ENCODE assay signal across 1 cellular context in the genomic region with DNA sequence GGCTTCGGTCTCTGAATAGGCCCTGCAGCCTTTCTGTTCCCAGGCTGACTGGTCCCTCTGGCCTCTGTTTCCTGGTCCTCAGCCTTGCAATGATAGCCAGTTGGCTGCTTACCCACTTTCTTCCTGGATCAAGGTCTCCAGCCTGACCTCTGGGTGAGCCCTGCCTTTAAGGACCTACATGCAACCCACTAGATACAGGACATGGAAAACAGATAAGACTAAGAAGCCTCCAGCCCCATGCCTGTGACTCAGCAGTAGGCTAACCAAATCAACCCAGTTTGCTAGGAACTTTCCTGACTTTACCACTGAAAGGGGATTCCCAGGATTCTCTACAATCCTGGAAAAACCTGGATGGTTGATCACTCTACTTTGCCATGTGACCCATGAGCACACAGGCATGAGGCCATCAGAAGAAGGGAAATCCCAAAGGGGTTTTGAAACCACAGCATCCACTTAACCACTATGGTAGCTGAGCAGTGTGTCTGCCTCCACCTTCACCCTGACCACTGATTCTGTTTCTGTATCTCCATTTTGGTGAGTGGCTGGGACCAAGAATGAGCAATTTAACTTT.
TF ChIP-seq lines count a peak whose summit lies in the region.

No MANE protein-coding gene starts in this region.

TF ChIP-seq in K562, 482 proteins besides CTCF, POLR2A, EP300 and RAD21 (continued from another document and continues in another):
- TF ChIP-seq, protein P1, sequence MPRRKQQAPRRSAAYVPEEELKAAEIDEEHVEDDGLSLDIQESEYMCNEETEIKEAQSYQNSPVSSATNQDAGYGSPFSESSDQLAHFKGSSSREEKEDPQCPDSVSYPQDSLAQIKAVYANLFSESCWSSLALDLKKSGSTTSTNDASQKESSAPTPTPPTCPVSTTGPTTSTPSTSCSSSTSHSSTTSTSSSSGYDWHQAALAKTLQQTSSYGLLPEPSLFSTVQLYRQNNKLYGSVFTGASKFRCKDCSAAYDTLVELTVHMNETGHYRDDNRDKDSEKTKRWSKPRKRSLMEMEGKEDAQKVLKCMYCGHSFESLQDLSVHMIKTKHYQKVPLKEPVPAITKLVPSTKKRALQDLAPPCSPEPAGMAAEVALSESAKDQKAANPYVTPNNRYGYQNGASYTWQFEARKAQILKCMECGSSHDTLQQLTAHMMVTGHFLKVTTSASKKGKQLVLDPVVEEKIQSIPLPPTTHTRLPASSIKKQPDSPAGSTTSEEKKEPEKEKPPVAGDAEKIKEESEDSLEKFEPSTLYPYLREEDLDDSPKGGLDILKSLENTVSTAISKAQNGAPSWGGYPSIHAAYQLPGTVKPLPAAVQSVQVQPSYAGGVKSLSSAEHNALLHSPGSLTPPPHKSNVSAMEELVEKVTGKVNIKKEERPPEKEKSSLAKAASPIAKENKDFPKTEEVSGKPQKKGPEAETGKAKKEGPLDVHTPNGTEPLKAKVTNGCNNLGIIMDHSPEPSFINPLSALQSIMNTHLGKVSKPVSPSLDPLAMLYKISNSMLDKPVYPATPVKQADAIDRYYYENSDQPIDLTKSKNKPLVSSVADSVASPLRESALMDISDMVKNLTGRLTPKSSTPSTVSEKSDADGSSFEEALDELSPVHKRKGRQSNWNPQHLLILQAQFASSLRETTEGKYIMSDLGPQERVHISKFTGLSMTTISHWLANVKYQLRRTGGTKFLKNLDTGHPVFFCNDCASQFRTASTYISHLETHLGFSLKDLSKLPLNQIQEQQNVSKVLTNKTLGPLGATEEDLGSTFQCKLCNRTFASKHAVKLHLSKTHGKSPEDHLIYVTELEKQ (CRISPR knock-in tag; IDR thresholded peaks at IDR 0.05) = no peak
- TF ChIP-seq ZNF174 (CRISPR knock-in tag; IDR thresholded peaks at IDR 0.05) = no peak
- TF ChIP-seq, protein P2, sequence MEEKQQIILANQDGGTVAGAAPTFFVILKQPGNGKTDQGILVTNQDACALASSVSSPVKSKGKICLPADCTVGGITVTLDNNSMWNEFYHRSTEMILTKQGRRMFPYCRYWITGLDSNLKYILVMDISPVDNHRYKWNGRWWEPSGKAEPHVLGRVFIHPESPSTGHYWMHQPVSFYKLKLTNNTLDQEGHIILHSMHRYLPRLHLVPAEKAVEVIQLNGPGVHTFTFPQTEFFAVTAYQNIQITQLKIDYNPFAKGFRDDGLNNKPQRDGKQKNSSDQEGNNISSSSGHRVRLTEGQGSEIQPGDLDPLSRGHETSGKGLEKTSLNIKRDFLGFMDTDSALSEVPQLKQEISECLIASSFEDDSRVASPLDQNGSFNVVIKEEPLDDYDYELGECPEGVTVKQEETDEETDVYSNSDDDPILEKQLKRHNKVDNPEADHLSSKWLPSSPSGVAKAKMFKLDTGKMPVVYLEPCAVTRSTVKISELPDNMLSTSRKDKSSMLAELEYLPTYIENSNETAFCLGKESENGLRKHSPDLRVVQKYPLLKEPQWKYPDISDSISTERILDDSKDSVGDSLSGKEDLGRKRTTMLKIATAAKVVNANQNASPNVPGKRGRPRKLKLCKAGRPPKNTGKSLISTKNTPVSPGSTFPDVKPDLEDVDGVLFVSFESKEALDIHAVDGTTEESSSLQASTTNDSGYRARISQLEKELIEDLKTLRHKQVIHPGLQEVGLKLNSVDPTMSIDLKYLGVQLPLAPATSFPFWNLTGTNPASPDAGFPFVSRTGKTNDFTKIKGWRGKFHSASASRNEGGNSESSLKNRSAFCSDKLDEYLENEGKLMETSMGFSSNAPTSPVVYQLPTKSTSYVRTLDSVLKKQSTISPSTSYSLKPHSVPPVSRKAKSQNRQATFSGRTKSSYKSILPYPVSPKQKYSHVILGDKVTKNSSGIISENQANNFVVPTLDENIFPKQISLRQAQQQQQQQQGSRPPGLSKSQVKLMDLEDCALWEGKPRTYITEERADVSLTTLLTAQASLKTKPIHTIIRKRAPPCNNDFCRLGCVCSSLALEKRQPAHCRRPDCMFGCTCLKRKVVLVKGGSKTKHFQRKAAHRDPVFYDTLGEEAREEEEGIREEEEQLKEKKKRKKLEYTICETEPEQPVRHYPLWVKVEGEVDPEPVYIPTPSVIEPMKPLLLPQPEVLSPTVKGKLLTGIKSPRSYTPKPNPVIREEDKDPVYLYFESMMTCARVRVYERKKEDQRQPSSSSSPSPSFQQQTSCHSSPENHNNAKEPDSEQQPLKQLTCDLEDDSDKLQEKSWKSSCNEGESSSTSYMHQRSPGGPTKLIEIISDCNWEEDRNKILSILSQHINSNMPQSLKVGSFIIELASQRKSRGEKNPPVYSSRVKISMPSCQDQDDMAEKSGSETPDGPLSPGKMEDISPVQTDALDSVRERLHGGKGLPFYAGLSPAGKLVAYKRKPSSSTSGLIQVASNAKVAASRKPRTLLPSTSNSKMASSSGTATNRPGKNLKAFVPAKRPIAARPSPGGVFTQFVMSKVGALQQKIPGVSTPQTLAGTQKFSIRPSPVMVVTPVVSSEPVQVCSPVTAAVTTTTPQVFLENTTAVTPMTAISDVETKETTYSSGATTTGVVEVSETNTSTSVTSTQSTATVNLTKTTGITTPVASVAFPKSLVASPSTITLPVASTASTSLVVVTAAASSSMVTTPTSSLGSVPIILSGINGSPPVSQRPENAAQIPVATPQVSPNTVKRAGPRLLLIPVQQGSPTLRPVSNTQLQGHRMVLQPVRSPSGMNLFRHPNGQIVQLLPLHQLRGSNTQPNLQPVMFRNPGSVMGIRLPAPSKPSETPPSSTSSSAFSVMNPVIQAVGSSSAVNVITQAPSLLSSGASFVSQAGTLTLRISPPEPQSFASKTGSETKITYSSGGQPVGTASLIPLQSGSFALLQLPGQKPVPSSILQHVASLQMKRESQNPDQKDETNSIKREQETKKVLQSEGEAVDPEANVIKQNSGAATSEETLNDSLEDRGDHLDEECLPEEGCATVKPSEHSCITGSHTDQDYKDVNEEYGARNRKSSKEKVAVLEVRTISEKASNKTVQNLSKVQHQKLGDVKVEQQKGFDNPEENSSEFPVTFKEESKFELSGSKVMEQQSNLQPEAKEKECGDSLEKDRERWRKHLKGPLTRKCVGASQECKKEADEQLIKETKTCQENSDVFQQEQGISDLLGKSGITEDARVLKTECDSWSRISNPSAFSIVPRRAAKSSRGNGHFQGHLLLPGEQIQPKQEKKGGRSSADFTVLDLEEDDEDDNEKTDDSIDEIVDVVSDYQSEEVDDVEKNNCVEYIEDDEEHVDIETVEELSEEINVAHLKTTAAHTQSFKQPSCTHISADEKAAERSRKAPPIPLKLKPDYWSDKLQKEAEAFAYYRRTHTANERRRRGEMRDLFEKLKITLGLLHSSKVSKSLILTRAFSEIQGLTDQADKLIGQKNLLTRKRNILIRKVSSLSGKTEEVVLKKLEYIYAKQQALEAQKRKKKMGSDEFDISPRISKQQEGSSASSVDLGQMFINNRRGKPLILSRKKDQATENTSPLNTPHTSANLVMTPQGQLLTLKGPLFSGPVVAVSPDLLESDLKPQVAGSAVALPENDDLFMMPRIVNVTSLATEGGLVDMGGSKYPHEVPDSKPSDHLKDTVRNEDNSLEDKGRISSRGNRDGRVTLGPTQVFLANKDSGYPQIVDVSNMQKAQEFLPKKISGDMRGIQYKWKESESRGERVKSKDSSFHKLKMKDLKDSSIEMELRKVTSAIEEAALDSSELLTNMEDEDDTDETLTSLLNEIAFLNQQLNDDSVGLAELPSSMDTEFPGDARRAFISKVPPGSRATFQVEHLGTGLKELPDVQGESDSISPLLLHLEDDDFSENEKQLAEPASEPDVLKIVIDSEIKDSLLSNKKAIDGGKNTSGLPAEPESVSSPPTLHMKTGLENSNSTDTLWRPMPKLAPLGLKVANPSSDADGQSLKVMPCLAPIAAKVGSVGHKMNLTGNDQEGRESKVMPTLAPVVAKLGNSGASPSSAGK (IDR thresholded peaks at IDR 0.05) = peak; percentile 34; the same call in 1 of the 2 replicates
- TF ChIP-seq ZNF431 (CRISPR knock-in tag; IDR thresholded peaks at IDR 0.05) = no peak
- TF ChIP-seq, protein P3, sequence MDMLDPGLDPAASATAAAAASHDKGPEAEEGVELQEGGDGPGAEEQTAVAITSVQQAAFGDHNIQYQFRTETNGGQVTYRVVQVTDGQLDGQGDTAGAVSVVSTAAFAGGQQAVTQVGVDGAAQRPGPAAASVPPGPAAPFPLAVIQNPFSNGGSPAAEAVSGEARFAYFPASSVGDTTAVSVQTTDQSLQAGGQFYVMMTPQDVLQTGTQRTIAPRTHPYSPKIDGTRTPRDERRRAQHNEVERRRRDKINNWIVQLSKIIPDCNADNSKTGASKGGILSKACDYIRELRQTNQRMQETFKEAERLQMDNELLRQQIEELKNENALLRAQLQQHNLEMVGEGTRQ (CRISPR knock-in tag; IDR thresholded peaks at IDR 0.05) = no peak
- TF ChIP-seq HNRNPLL (IDR thresholded peaks at IDR 0.05; ENCODE audit: low read depth, low read length, poor library complexity, severe bottlenecking) = no peak
- TF ChIP-seq SRSF7 (optimal IDR thresholded peaks at IDR 0.05; ENCODE audit: low read depth, low read length) = no peak
- TF ChIP-seq NFIC (IDR thresholded peaks at IDR 0.05) = peak; percentile 83
- peak; percentile 29; the same call in 1 of the 2 replicates for TF ChIP-seq ETV1 (tag; conservative IDR thresholded peaks at IDR 0.05; ENCODE audit: low read depth)
- 0 out of 2 replicates have a peak, but pooled peaks have one; percentile 29 for TF ChIP-seq PTRF (tag; IDR thresholded peaks at IDR 0.05)
- TF ChIP-seq HDAC2 (IDR thresholded peaks at IDR 0.05) = peak; percentile 91; the same call in 1 of the 2 replicates
- TF ChIP-seq SIRT6 (IDR thresholded peaks at IDR 0.05; ENCODE audit: low read depth, low read length) = no peak
- TF ChIP-seq LEF1 (IDR thresholded peaks at IDR 0.05) = peak; percentile 85
- no peak for TF ChIP-seq KLF1 (tag; IDR thresholded peaks at IDR 0.05)
- TF ChIP-seq GTF2E2 (tag; IDR thresholded peaks at IDR 0.05) = no peak
- TF ChIP-seq, protein P4, sequence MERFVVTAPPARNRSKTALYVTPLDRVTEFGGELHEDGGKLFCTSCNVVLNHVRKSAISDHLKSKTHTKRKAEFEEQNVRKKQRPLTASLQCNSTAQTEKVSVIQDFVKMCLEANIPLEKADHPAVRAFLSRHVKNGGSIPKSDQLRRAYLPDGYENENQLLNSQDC (CRISPR knock-in tag; IDR thresholded peaks at IDR 0.05) = no peak
- TF ChIP-seq, protein P5, sequence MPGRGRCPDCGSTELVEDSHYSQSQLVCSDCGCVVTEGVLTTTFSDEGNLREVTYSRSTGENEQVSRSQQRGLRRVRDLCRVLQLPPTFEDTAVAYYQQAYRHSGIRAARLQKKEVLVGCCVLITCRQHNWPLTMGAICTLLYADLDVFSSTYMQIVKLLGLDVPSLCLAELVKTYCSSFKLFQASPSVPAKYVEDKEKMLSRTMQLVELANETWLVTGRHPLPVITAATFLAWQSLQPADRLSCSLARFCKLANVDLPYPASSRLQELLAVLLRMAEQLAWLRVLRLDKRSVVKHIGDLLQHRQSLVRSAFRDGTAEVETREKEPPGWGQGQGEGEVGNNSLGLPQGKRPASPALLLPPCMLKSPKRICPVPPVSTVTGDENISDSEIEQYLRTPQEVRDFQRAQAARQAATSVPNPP (IDR thresholded peaks at IDR 0.05; ENCODE audit: borderline replicate concordance, insufficient read depth, insufficient read length) = no peak
- peak; percentile 72; the same call in 1 of the 2 replicates for TF ChIP-seq SMAD4 (CRISPR knock-in tag; conservative IDR thresholded peaks at IDR 0.05)
- TF ChIP-seq ZNF212 (CRISPR knock-in tag; IDR thresholded peaks at IDR 0.05) = no peak
- no peak for TF ChIP-seq ETV5 (CRISPR knock-in tag; IDR thresholded peaks at IDR 0.05; ENCODE audit: low read depth)
- no peak for TF ChIP-seq EZH2 (IDR thresholded peaks at IDR 0.05; ENCODE audit: borderline replicate concordance, low read depth, low read length)
- TF ChIP-seq DNMT1 (IDR thresholded peaks at IDR 0.05) = no peak
- no peak for TF ChIP-seq PRMT5 (CRISPR knock-in tag; IDR thresholded peaks at IDR 0.05)
- TF ChIP-seq HDAC3 (IDR thresholded peaks at IDR 0.05; ENCODE audit: borderline replicate concordance, partially characterized antibody) = no peak
- TF ChIP-seq BRF1 (IDR thresholded peaks at IDR 0.05; ENCODE audit: borderline replicate concordance, extremely low read depth, insufficient read length) = no peak
- peak; percentile 88 for TF ChIP-seq MAFF (IDR thresholded peaks at IDR 0.05; ENCODE audit: low read length)
- no peak for TF ChIP-seq ZNF699 (CRISPR knock-in tag; IDR thresholded peaks at IDR 0.05; ENCODE audit: insufficient replicate concordance)
- no peak for TF ChIP-seq RBM39 (optimal IDR thresholded peaks at IDR 0.05; ENCODE audit: low read depth, low read length)
- no peak for TF ChIP-seq ZNF121 (CRISPR knock-in tag; conservative IDR thresholded peaks at IDR 0.05)
- TF ChIP-seq, protein P6, sequence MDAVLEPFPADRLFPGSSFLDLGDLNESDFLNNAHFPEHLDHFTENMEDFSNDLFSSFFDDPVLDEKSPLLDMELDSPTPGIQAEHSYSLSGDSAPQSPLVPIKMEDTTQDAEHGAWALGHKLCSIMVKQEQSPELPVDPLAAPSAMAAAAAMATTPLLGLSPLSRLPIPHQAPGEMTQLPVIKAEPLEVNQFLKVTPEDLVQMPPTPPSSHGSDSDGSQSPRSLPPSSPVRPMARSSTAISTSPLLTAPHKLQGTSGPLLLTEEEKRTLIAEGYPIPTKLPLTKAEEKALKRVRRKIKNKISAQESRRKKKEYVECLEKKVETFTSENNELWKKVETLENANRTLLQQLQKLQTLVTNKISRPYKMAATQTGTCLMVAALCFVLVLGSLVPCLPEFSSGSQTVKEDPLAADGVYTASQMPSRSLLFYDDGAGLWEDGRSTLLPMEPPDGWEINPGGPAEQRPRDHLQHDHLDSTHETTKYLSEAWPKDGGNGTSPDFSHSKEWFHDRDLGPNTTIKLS (IDR thresholded peaks at IDR 0.05; ENCODE audit: borderline replicate concordance, low read depth) = peak; percentile 18; the same call in 1 of the 2 replicates
- TF ChIP-seq, protein P7, sequence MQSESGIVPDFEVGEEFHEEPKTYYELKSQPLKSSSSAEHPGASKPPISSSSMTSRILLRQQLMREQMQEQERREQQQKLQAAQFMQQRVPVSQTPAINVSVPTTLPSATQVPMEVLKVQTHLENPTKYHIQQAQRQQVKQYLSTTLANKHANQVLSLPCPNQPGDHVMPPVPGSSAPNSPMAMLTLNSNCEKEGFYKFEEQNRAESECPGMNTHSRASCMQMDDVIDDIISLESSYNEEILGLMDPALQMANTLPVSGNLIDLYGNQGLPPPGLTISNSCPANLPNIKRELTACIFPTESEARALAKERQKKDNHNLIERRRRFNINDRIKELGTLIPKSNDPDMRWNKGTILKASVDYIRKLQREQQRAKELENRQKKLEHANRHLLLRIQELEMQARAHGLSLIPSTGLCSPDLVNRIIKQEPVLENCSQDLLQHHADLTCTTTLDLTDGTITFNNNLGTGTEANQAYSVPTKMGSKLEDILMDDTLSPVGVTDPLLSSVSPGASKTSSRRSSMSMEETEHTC (IDR thresholded peaks at IDR 0.05) = peak; percentile 80
- TF ChIP-seq MAFK (IDR thresholded peaks at IDR 0.05; ENCODE audit: low read length) = peak; percentile 86
- peak; percentile 56; the same call in 1 of the 2 replicates for TF ChIP-seq ZBTB7A (IDR thresholded peaks at IDR 0.05; ENCODE audit: borderline replicate concordance, control insufficient read depth, low read depth, low read length)
- peak in 1 of 2 experiments; percentile 36; a peak in 1 of 3 replicates for TF ChIP-seq CBX3 (IDR thresholded peaks at IDR 0.05; ENCODE audit: borderline replicate concordance in 1 of 2, low read length in 2 of 2)
- no peak for TF ChIP-seq TFAM (CRISPR knock-in tag; conservative IDR thresholded peaks at IDR 0.05)
- no peak for TF ChIP-seq ZSCAN32 (CRISPR knock-in tag; IDR thresholded peaks at IDR 0.05)
- TF ChIP-seq, protein P8, sequence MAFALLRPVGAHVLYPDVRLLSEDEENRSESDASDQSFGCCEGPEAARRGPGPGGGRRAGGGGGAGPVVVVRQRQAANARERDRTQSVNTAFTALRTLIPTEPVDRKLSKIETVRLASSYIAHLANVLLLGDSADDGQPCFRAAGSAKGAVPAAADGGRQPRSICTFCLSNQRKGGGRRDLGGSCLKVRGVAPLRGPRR (CRISPR knock-in tag; IDR thresholded peaks at IDR 0.05) = peak; percentile 39; the same call in 1 of the 2 replicates
- TF ChIP-seq TAF15 (IDR thresholded peaks at IDR 0.05; ENCODE audit: low read depth, low read length) = no peak
- TF ChIP-seq CREB1 (IDR thresholded peaks at IDR 0.05) = peak; percentile 37; the same call in 1 of the 2 replicates
- TF ChIP-seq CREB1 (CRISPR knock-in tag; IDR thresholded peaks at IDR 0.05) = no peak
- TF ChIP-seq XRCC3 (IDR thresholded peaks at IDR 0.05) = no peak
